ENCODE assay signal across 22 cellular contexts in genomic region chr3:141915766-141916165, GRCh38.
"Had no signal": no experiment of that assay in that cellular context is flagged by ENCODE, and none has a peak within 500 bp of the region (broad histone marks: within the 10 kb centered on the region; RNA-seq: fewer than 3 reads in every experiment).

No MANE protein-coding gene starts in this region.

- DNase-seq: activated CD4-positive, alpha-beta memory T cell treated with anti-CD3 and anti-CD28 coated beads, Interleukin-2, amount 10 ng/mL, durations not matched to agents 7 days and 5 days; activated CD4-positive, alpha-beta T cell treated with anti-CD3 and anti-CD28 coated beads for 4 hours; activated CD4-positive, CD25-positive, alpha-beta regulatory T cell; activated effector memory CD4-positive, alpha-beta T cell treated with anti-CD3 and anti-CD28 coated beads, Interleukin-2, amount 50 U/mL, for 16 hours; activated naive CD4-positive, alpha-beta T cell treated with anti-CD3 and anti-CD28 coated beads, Interleukin-2, amount 10 ng/mL, durations not matched to agents 7 days and 5 days; anterior cingulate cortex; dermis blood vessel endothelial cell; effector CD8-positive, alpha-beta T cell; left ventricle myocardium superior; nephron progenitor cell; right lobe of liver; stimulated activated CD4-positive, alpha-beta T cell treated with anti-CD3 and anti-CD28 coated beads, Interleukin-2, amount 100 ng/mL, for 24 hours; stomach; T1000; transverse colon; uterus had no signal

- H3K9me3 ChIP-seq: right lobe of liver, stomach, suprapubic skin, transverse colon, uterus had no signal

- ATAC-seq: left ventricle myocardium superior; right lobe of liver; stimulated activated memory B cell treated with anti-CD40 and anti-IgM and Interleukin-4, amounts not matched to agents 10 μg/mL and 1 μg/mL and 100 μg/mL, for 72 hours had no signal

- H3K79me2 ChIP-seq: parathyroid adenoma had no signal

- H2AFZ ChIP-seq: parathyroid adenoma had no signal

- H3K27ac Mint-ChIP-seq: activated CD4-positive, alpha-beta memory T cell treated with anti-CD3 and anti-CD28 coated beads, Interleukin-2, amount 10 ng/mL, durations not matched to agents 7 days and 5 days; activated naive CD4-positive, alpha-beta T cell treated with anti-CD3 and anti-CD28 coated beads, Interleukin-2, amount 10 ng/mL, durations not matched to agents 7 days and 5 days; nephron progenitor cell; stimulated activated memory B cell treated with anti-CD40 and anti-IgM and Interleukin-4, amounts not matched to agents 10 μg/mL and 1 μg/mL and 100 μg/mL, for 72 hours; T-helper 1 cell treated with Interleukin-12 subunit alpha and Interleukin-12 subunit beta and Interleukin-4 antibody, amounts not matched to agents 30 μg/mL and 1 μg/mL, for 36 hours had no signal

- H3K4me1 ChIP-seq: parathyroid adenoma, right lobe of liver, stomach, suprapubic skin, transverse colon, uterus had no signal

- H3K27me3 Mint-ChIP-seq: activated CD4-positive, alpha-beta memory T cell treated with anti-CD3 and anti-CD28 coated beads, Interleukin-2, amount 10 ng/mL, durations not matched to agents 7 days and 5 days; activated naive CD4-positive, alpha-beta T cell treated with anti-CD3 and anti-CD28 coated beads, Interleukin-2, amount 10 ng/mL, durations not matched to agents 7 days and 5 days; brain; stimulated activated memory B cell treated with anti-CD40 and anti-IgM and Interleukin-4, amounts not matched to agents 10 μg/mL and 1 μg/mL and 100 μg/mL, for 72 hours had no signal

- H3K4me3 ChIP-seq: right lobe of liver, skin epidermis, stomach, suprapubic skin, transverse colon, uterus had no signal

- H3K4me1 Mint-ChIP-seq: activated naive CD4-positive, alpha-beta T cell treated with anti-CD3 and anti-CD28 coated beads, Interleukin-2, amount 10 ng/mL, durations not matched to agents 7 days and 5 days; brain; nephron progenitor cell had no signal

- H3K4me3 Mint-ChIP-seq: activated CD4-positive, alpha-beta memory T cell treated with anti-CD3 and anti-CD28 coated beads, Interleukin-2, amount 10 ng/mL, durations not matched to agents 7 days and 5 days; activated naive CD4-positive, alpha-beta T cell treated with anti-CD3 and anti-CD28 coated beads, Interleukin-2, amount 10 ng/mL, durations not matched to agents 7 days and 5 days; brain; nephron progenitor cell; stimulated activated memory B cell treated with anti-CD40 and anti-IgM and Interleukin-4, amounts not matched to agents 10 μg/mL and 1 μg/mL and 100 μg/mL, for 72 hours; T-helper 1 cell treated with Interleukin-12 subunit alpha and Interleukin-12 subunit beta and Interleukin-4 antibody, amounts not matched to agents 30 μg/mL and 1 μg/mL, for 36 hours had no signal

- H3K27ac ChIP-seq: parathyroid adenoma, right lobe of liver, stomach, suprapubic skin, transverse colon, uterus had no signal

- H3K27me3 ChIP-seq: right lobe of liver, stomach, suprapubic skin, transverse colon, uterus had no signal

- H3K9ac ChIP-seq: parathyroid adenoma had no signal

- H3K36me3 ChIP-seq: right lobe of liver, uterus had no signal
